8 cellular contexts compared by ENCODE assay signal in the genomic region with DNA sequence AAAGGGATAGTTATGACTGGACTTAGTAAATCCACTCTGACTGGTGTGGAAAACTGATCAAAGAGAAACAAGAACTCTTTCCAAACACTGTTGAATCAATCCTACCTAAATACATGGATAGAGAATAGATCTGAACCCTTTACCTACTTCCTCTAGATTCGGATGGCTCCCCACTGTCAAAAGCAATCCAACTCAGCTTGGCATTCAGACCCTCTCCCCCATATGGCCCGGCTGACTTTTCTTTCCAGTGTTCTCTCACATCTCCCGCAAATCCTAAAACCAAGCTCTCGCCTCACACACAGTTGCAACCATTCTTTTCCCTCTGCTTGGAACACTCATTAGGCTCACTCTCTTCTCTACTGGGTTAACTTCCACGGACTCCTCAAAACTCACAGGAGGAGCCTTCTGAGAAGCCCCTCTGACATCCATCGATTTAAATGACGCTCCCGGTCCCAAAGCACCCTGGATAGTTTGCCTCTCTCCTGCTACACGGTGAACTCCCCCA. TPM values are rescaled to one million over a fixed set of nuclear protein-coding genes. Genes with fewer than 3 reads are reported as not detected.
DNase-seq lines count a peak whose midpoint lies in the region; ATAC-seq, FAIRE-seq and TF ChIP-seq lines count a peak whose summit lies in the region.

No MANE protein-coding gene starts in this region.

- ATAC-seq in T-helper 17 cell: no peak

- H2AFZ ChIP-seq in GM23248: peak overlapping the region; percentile 99
- H2AFZ ChIP-seq in SU-DHL-6 (ENCODE audit: low read depth, low read length, severe bottlenecking): peak overlapping the region; percentile 95

- H3K9ac ChIP-seq in GM23248 (peak overlapping the region; percentile 92), SU-DHL-6 (ENCODE audit: low read length) (peak overlapping the region; percentile 85)

- H3K9me3 ChIP-seq in GM23248 (ENCODE audit: low read depth) (no peaks in the 10 kb centered on the region), SU-DHL-6 (ENCODE audit: insufficient read depth, low read length) (no peaks in the 10 kb centered on the region), iPS-18c (ENCODE audit: control insufficient read depth, insufficient read depth, low read length) (no peaks in the 10 kb centered on the region), thyroid gland (no peaks in the 10 kb centered on the region), T-helper 17 cell (ENCODE audit: control insufficient read depth, low read length, poor library complexity, severe bottlenecking) (no peaks in the 10 kb centered on the region)

- H3K4me2 ChIP-seq in GM23248 (ENCODE audit: unreplicated experiment) (peak overlapping the region; percentile 95), SU-DHL-6 (ENCODE audit: low read depth, low read length, poor library complexity, severe bottlenecking) (peak overlapping the region; percentile 87)

- TF ChIP-seq CTCF in SU-DHL-6 (IDR thresholded peaks at IDR 0.05; ENCODE audit: insufficient read depth, low read length, poor library complexity, severe bottlenecking): no peak
- TF ChIP-seq CTCF in thyroid gland (IDR thresholded peaks at IDR 0.05): no peak

- no peak for FAIRE-seq in HTR-8/SVneo (lab: Jason Lieb, UNC)

- H4K20me1 ChIP-seq in GM23248 (ENCODE audit: insufficient read depth): no peaks in the 10 kb centered on the region
- H4K20me1 ChIP-seq in SU-DHL-6 (ENCODE audit: low read depth, low read length): no peaks in the 10 kb centered on the region

- H3K27me3 Mint-ChIP-seq in T-helper 17 cell: peaks cover 29% of the 10 kb centered on the region

- peak overlapping the region; percentile 94 for H3K27ac ChIP-seq in GM23248
- H3K27ac ChIP-seq in SU-DHL-6 (ENCODE audit: low read depth, low read length): no peak overlapping the region
- H3K27ac ChIP-seq in thyroid gland: peak overlapping the region; percentile 23 to 88 (median 82)

- H3K36me3 ChIP-seq in GM23248 (ENCODE audit: low read depth) (no peaks in the 10 kb centered on the region), SU-DHL-6 (ENCODE audit: low read length) (no peaks in the 10 kb centered on the region), thyroid gland (no peaks in the 10 kb centered on the region)

- H3K4me1 ChIP-seq in GM23248 (ENCODE audit: insufficient read depth) (peaks cover 9% of the 10 kb centered on the region), thyroid gland (peaks cover 7% of the 10 kb centered on the region in 2 donors)

- H3F3A ChIP-seq in GM23248 (ENCODE audit: insufficient read depth): 0 out of 2 replicates have a peak, but pooled peaks cover 13% of the 10 kb centered on the region
- no peaks in the 10 kb centered on the region for H3F3A ChIP-seq in SU-DHL-6 (ENCODE audit: insufficient read depth)

- H3K9me2 ChIP-seq in GM23248 (ENCODE audit: insufficient read depth): no peaks in the 10 kb centered on the region
- H3K9me2 ChIP-seq in SU-DHL-6 (replicated peaks; ENCODE audit: insufficient read depth, low read length): no peaks in the 10 kb centered on the region

- H3K4me1 Mint-ChIP-seq in T-helper 17 cell: peaks cover 20% of the 10 kb centered on the region

- no peak overlapping the region for H3K27ac Mint-ChIP-seq in T-helper 17 cell

- in situ Hi-C loops in GM23248 (cut with MboI): no loop called here

- H3K27me3 ChIP-seq in GM23248 (replicated peaks; ENCODE audit: insufficient read depth) (peaks cover 5% of the 10 kb centered on the region; the same call in 1 of the 2 replicates), SU-DHL-6 (ENCODE audit: low read length) (no peaks in the 10 kb centered on the region), thyroid gland (no peaks in the 10 kb centered on the region)

- no peak overlapping the region for H3K4me3 Mint-ChIP-seq in T-helper 17 cell

- WGBS in GM23248 (ENCODE audit: low coverage in 1 of 2, low lambda C conversion rate in 2 of 2, missing lambda C conversion rate in 2 of 2), 2 experiments: 0 to 1% methylated on average over 9 of the region's 9 CpGs
- 0 to 1% methylated on average over 9 of the region's 9 CpGs for WGBS in thyroid gland, 2 donors

- H3K79me2 ChIP-seq in GM23248 (ENCODE audit: insufficient read depth): peaks cover 48% of the 10 kb centered on the region
- H3K79me2 ChIP-seq in SU-DHL-6 (ENCODE audit: insufficient read depth, low read length): peaks cover 4% of the 10 kb centered on the region; the same call in 1 of the 2 replicates

- DNase-seq in A172 (ENCODE audit: low spot score) (peak; percentile 10), GM23248 (peak; percentile 49), thyroid gland (no peak), globus pallidus (ENCODE audit: low spot score) (no peak), HTR-8/SVneo (ENCODE audit: insufficient read length, low spot score) (no peak), T-helper 17 cell (no peak)

- H3K36me3 Mint-ChIP-seq in T-helper 17 cell (ENCODE audit: low read depth): peaks cover 3% of the 10 kb centered on the region

- H3K4me3 ChIP-seq in GM23248 (peak overlapping the region; percentile 99), SU-DHL-6 (ENCODE audit: insufficient read depth, low read length, poor library complexity, severe bottlenecking) (peak overlapping the region; percentile 97), iPS-18c (ENCODE audit: insufficient read depth, low read depth, low read length) (peak overlapping the region; percentile 88), thyroid gland (replicated peaks in 1 of 3) (peak overlapping the region; percentile 26 to 62 (median 42))

- intact Hi-C loops in thyroid gland (cut with DNase I): no loop called here

- TF ChIP-seq POLR2A in thyroid gland (IDR thresholded peaks at IDR 0.05): no peak

RNA-seq across cellular contexts. Expression of a gene that starts 0.6 kb away (rescaled TPM):
- total RNA-seq in A172 (2014; rRNA removed; shearing (Covaris generic)): 18.3 and 24.3 TPM in 2 replicates
- total RNA-seq in GM23248 (2014; rRNA removed; shearing (Covaris generic)): 5.5 and 15.6 TPM in 2 replicates
- polyA plus RNA-seq in GM23248 (2016; fragmentation: Nextera tagmentation; extraction: Ambion mirVana): 5.8 and 8.3 TPM in 2 replicates
- total RNA-seq in thyroid gland: 10 to 100 TPM; 25.0 to 61.9 (median 30.5) TPM
- 10 to 100 TPM; 13.7 to 16.1 TPM for total RNA-seq in T-helper 17 cell

RNA-seq across cellular contexts. Expression of a gene that starts 18.0 kb away (rescaled TPM):
- total RNA-seq in A172 (2014; rRNA removed; shearing (Covaris generic)): 0.02 TPM in 1 of 2 replicates, not detected in the other
- not detected in 2 replicates for total RNA-seq in GM23248 (2014; rRNA removed; shearing (Covaris generic))
- polyA plus RNA-seq in GM23248 (2016; fragmentation: Nextera tagmentation; extraction: Ambion mirVana): not detected in 2 replicates
- total RNA-seq in thyroid gland (1 to 10 TPM in 3 of 4 donors, under 1 TPM in 1; 0.98 to 3.1 (median 2.6) TPM), T-helper 17 cell (10 to 100 TPM; 53.8 to 62.5 TPM)

Comparison
In these comparisons a context has a peak if more than half of its experiments do, and no peak if none do; other contexts are left out.
1. DNase-seq: peak in A172 (single experiment) and GM23248 (single experiment); none in thyroid gland (0 of 2), globus pallidus (single experiment), HTR-8/SVneo (single experiment) and T-helper 17 cell (0 of 3).
2. H3K4me3 ChIP-seq: peak in every context shown above with its lines; median percentile 99 in GM23248; 97 in SU-DHL-6; 88 in iPS-18c; 42 in thyroid gland.
3. RNA of a gene that starts 18.0 kb away (total RNA-seq): 53.8 to 62.5 TPM in T-helper 17 cell; 0.98 to 3.1 TPM in thyroid gland, 0.02 TPM in A172 and not detected in GM23248; every median in the first group is over 10 times any median in the second.